Comparison of ENCODE assay signal across 8 cellular contexts in genomic region chr10:60964257-60965235, GRCh38. TPM values are rescaled to one million over a fixed set of nuclear protein-coding genes. Genes with fewer than 3 reads are reported as not detected.
A peak's percentile ranks its signal among the peaks of the same experiment; 100 is the strongest.
DNase-seq lines count a peak whose midpoint lies in the region; ATAC-seq and TF ChIP-seq lines count a peak whose summit lies in the region.

No MANE protein-coding gene starts in this region.

- no peak overlapping the region for H3K4me3 Mint-ChIP-seq in endodermal cell
- H3K4me3 Mint-ChIP-seq in stimulated activated naive B cell treated with anti-CD40 and anti-IgM and Interleukin-4, amounts not matched to agents 10 μg/mL and 1 μg/mL and 100 μg/mL, for 72 hours: no peak overlapping the region

- H3K4me1 ChIP-seq in endodermal cell (ENCODE audit: control insufficient read depth, insufficient read depth, low read length): no peaks in the 10 kb centered on the region

- peak; percentile 44 to 60 for ATAC-seq in stimulated activated naive B cell treated with anti-CD40 and anti-IgM and Interleukin-4, amounts not matched to agents 10 μg/mL and 1 μg/mL and 100 μg/mL, for 72 hours (replicated peaks)
- ATAC-seq in HG03025 (IDR thresholded peaks at IDR 0.05; ENCODE audit: low FRiP score, unreplicated experiment): no peak

- H3K36me3 ChIP-seq in endodermal cell (ENCODE audit: control insufficient read depth, insufficient read depth, low read length): no peaks in the 10 kb centered on the region

- no peaks in the 10 kb centered on the region for H3K27me3 Mint-ChIP-seq in endodermal cell (ENCODE audit: insufficient read depth)
- peaks cover 8 to 11% of the 10 kb centered on the region in 2 donors for H3K27me3 Mint-ChIP-seq in stimulated activated naive B cell treated with anti-CD40 and anti-IgM and Interleukin-4, amounts not matched to agents 10 μg/mL and 1 μg/mL and 100 μg/mL, for 72 hours

- no peaks in the 10 kb centered on the region for H3K9me3 ChIP-seq in endodermal cell (ENCODE audit: control insufficient read depth, low read length)

- no peaks in the 10 kb centered on the region for H3K27me3 ChIP-seq in endodermal cell (ENCODE audit: control insufficient read depth, insufficient read depth, low read length, poor library complexity, severe bottlenecking)

- no peak overlapping the region for H3K9ac ChIP-seq in endodermal cell (ENCODE audit: extremely low read depth, low read length, poor library complexity, severe bottlenecking)

- no peaks in the 10 kb centered on the region for H3K36me3 Mint-ChIP-seq in endodermal cell (ENCODE audit: low read depth)
- no peaks in the 10 kb centered on the region for H3K36me3 Mint-ChIP-seq in stimulated activated naive B cell treated with anti-CD40 and anti-IgM and Interleukin-4, amounts not matched to agents 10 μg/mL and 1 μg/mL and 100 μg/mL, for 72 hours

- TF ChIP-seq CTCF in WI38 (IDR thresholded peaks at IDR 0.05; ENCODE audit: low read depth, low read length) (peak; percentile 61), endodermal cell (conservative IDR thresholded peaks at IDR 0.05) (peak; percentile 86)

- no peak overlapping the region for H3K4me3 ChIP-seq in WI38 (ENCODE audit: low read depth, low read length)
- H3K4me3 ChIP-seq in endodermal cell (ENCODE audit: low read length): no peak overlapping the region

- WGBS in endodermal cell (ENCODE audit: insufficient coverage in 1 of 2, insufficient read length in 1 of 2), 2 experiments: 8 to 47% methylated on average over 2 to 4 of the region's 5 CpGs

- DNase-seq in EH (ENCODE audit: low read depth) (peak; percentile 87), H4 (ENCODE audit: low spot score) (peak; percentile 85), NCI-H2029 treated with DMSO at 0.1 percent for 48 hours (lab: John Stamatoyannopoulos, UW) (peak; percentile 49), endodermal cell (peak; percentile 84), medulla oblongata (ENCODE audit: extremely low spot score) (peak; percentile 93)
- DNase-seq in stimulated activated naive B cell treated with anti-CD40 and anti-IgM and Interleukin-4, amounts not matched to agents 10 μg/mL and 1 μg/mL and 100 μg/mL, for 72 hours: no peak

- H3K27ac Mint-ChIP-seq in endodermal cell: peak overlapping the region; percentile 41
- no peak overlapping the region for H3K27ac Mint-ChIP-seq in stimulated activated naive B cell treated with anti-CD40 and anti-IgM and Interleukin-4, amounts not matched to agents 10 μg/mL and 1 μg/mL and 100 μg/mL, for 72 hours

- peaks cover 6% of the 10 kb centered on the region for H3K4me1 Mint-ChIP-seq in endodermal cell
- H3K4me1 Mint-ChIP-seq in stimulated activated naive B cell treated with anti-CD40 and anti-IgM and Interleukin-4, amounts not matched to agents 10 μg/mL and 1 μg/mL and 100 μg/mL, for 72 hours: peaks cover 23 to 38% of the 10 kb centered on the region in 2 donors

- H3K27ac ChIP-seq in endodermal cell (ENCODE audit: low read depth, low read length): no peak overlapping the region

- no peaks in the 10 kb centered on the region for H3K9me3 Mint-ChIP-seq in endodermal cell
- no peaks in the 10 kb centered on the region for H3K9me3 Mint-ChIP-seq in stimulated activated naive B cell treated with anti-CD40 and anti-IgM and Interleukin-4, amounts not matched to agents 10 μg/mL and 1 μg/mL and 100 μg/mL, for 72 hours

RNA-seq across cellular contexts. Expression of gene RHOBTB1, which starts 20.6 kb away (rescaled TPM):
- total RNA-seq in H4 (2014; rRNA removed; shearing (Covaris generic)): 39.8 and 41.1 TPM in 2 replicates
- 1 to 10 TPM; 6.6 to 6.8 TPM for total RNA-seq in endodermal cell
- 16.6 TPM for polyA plus RNA-seq in endodermal cell (2013, experiment 1 of 2)
- 17.3 TPM for polyA plus RNA-seq in endodermal cell (2013, experiment 2 of 2)
